Comparison of ENCODE assay signal across 9 cellular contexts in genomic region chr1:15994590-15995351, GRCh38. TPM values are rescaled to one million over a fixed set of nuclear protein-coding genes. Genes with fewer than 3 reads are reported as not detected.
DNase-seq lines count a peak whose midpoint lies in the region; ATAC-seq and TF ChIP-seq lines count a peak whose summit lies in the region.
"Had no signal": no experiment of that assay in that cellular context is flagged by ENCODE, and none has a peak within 500 bp of the region (broad histone marks: within the 10 kb centered on the region; RNA-seq: fewer than 3 reads in every experiment).

No MANE protein-coding gene starts in this region.

- H3K27ac Mint-ChIP-seq in CD4-positive, alpha-beta T cell = no peak overlapping the region
- no peak overlapping the region for H3K27ac Mint-ChIP-seq in activated B cell treated with CpG ODN at 0.5 μM for 24 hours

- intact Hi-C loops in CD4-positive, alpha-beta T cell (cut with DNase I, micrococcal nuclease) = loop anchor here (2.0 to 10.0 kb wide), 3 partner anchors 178 to 202 kb away; no protein-coding TSS in a partner anchor
- intact Hi-C loops in activated B cell treated with CpG ODN at 0.5 μM for 24 hours (cut with micrococcal nuclease) = loop anchor here (1.0 to 5.0 kb wide), 5 partner anchors 28 to 202 kb away; no protein-coding TSS in a partner anchor

- no peaks in the 10 kb centered on the region for H3K9me3 ChIP-seq in CD4-positive, alpha-beta T cell (ENCODE audit: control insufficient read depth, low read length)

- peak; percentile 44 for ATAC-seq in CD4-positive, alpha-beta T cell (ENCODE audit: poor library complexity)
- peak; percentile 94 for ATAC-seq in activated B cell treated with CpG ODN at 0.5 μM for 24 hours (ENCODE audit: low read depth)
- ATAC-seq in stimulated activated naive CD8-positive, alpha-beta T cell treated with anti-CD3 and anti-CD28 coated beads, Interleukin-15, Interleukin-2, amounts not matched to agents 100 U/mL and 50 U/mL, for 24 hours = peak; percentile 67

- peak; percentile 43 for TF ChIP-seq CTCF in CD4-positive, alpha-beta T cell (IDR thresholded peaks at IDR 0.05)
- no peak for TF ChIP-seq CTCF in activated B cell treated with CpG ODN at 0.5 μM for 24 hours (IDR thresholded peaks at IDR 0.05)
- TF ChIP-seq CTCF in choroid plexus epithelial cell (conservative IDR thresholded peaks at IDR 0.05; ENCODE audit: low read depth, low read length) = peak; percentile 91

- H3K27me3 Mint-ChIP-seq in CD4-positive, alpha-beta T cell = no peaks in the 10 kb centered on the region
- no peaks in the 10 kb centered on the region for H3K27me3 Mint-ChIP-seq in activated B cell treated with CpG ODN at 0.5 μM for 24 hours

- no peak overlapping the region for H3K27ac ChIP-seq in CD4-positive, alpha-beta T cell (ENCODE audit: low read depth, low read length)

- no peaks in the 10 kb centered on the region for H3K36me3 Mint-ChIP-seq in CD4-positive, alpha-beta T cell (ENCODE audit: low read depth)
- no peaks in the 10 kb centered on the region for H3K36me3 Mint-ChIP-seq in activated B cell treated with CpG ODN at 0.5 μM for 24 hours (ENCODE audit: low read depth)
- H3K36me3 Mint-ChIP-seq: naive thymus-derived CD8-positive, alpha-beta T cell had no signal

- no peaks in the 10 kb centered on the region for H3K27me3 ChIP-seq in CD4-positive, alpha-beta T cell (ENCODE audit: control insufficient read depth, insufficient read depth, low read length)

- CTCF ChIA-PET in CD4-positive, alpha-beta T cell (lab: Charles Lee) = interaction anchor here (0.6 to 1.4 kb wide), 5 partner anchors 15 to 203 kb away, joined by 3 to 6 read pairs (median 4); partner anchors contain the start of gene ZBTB17
- CTCF ChIA-PET in activated B cell treated with CpG ODN at 0.5 μM for 24 hours (lab: Charles Lee) = interaction anchor here (0.7 to 2.5 kb wide), 8 partner anchors 18 to 203 kb away, joined by 3 to 18 read pairs (median 4); partner anchors contain the start of gene ZBTB17

- no peak overlapping the region for H3K4me3 ChIP-seq in choroid plexus epithelial cell (ENCODE audit: low read depth, low read length)

- no peaks in the 10 kb centered on the region for H3K9me3 Mint-ChIP-seq in CD4-positive, alpha-beta T cell
- no peaks in the 10 kb centered on the region for H3K9me3 Mint-ChIP-seq in activated B cell treated with CpG ODN at 0.5 μM for 24 hours
- H3K9me3 Mint-ChIP-seq: naive thymus-derived CD8-positive, alpha-beta T cell had no signal

- no peaks in the 10 kb centered on the region for H3K4me1 Mint-ChIP-seq in CD4-positive, alpha-beta T cell (ENCODE audit: low read depth)
- H3K4me1 Mint-ChIP-seq in activated B cell treated with CpG ODN at 0.5 μM for 24 hours = no peaks in the 10 kb centered on the region
- H3K4me1 Mint-ChIP-seq: naive thymus-derived CD8-positive, alpha-beta T cell had no signal

- POLR2A ChIA-PET in CD4-positive, alpha-beta T cell (lab: Charles Lee) = interaction anchor here (0.7 kb wide), 1 partner anchor 11 kb away, joined by 3 read pairs; no protein-coding TSS in a partner anchor
- POLR2A ChIA-PET in activated B cell treated with CpG ODN at 0.5 μM for 24 hours (lab: Charles Lee) = interaction anchor here (0.6 to 1.0 kb wide), 3 partner anchors 29 to 178 kb away, joined by 3 to 9 read pairs (median 3); no protein-coding TSS in a partner anchor

- DNase-seq in CD4-positive, alpha-beta T cell = peak in 6 of 10 experiments; percentile 10 to 25 (median 22)
- DNase-seq in HS-27A (ENCODE audit: low read depth) (peak; percentile 59), activated B cell treated with CpG ODN at 0.5 μM for 24 hours (no peak), choroid plexus epithelial cell (ENCODE audit: low read depth) (peak; percentile 73), medulla oblongata (ENCODE audit: extremely low spot score) (peak; percentile 84), NCI-H2227 treated with DMSO at 0.1 percent for 48 hours (lab: John Stamatoyannopoulos, UW) (no peak), NOMO-1 treated with dmso at 0.1 percent for 144 hours (lab: John Stamatoyannopoulos, UW; ENCODE audit: unreplicated experiment) (no peak)
- peak; percentile 63 for DNase-seq in stimulated activated naive CD8-positive, alpha-beta T cell treated with anti-CD3 and anti-CD28 coated beads, Interleukin-15, Interleukin-2, amounts not matched to agents 100 U/mL and 50 U/mL, for 24 hours

- no peak overlapping the region for H3K4me3 Mint-ChIP-seq in CD4-positive, alpha-beta T cell
- H3K4me3 Mint-ChIP-seq in activated B cell treated with CpG ODN at 0.5 μM for 24 hours = no peak overlapping the region
- H3K4me3 Mint-ChIP-seq: naive thymus-derived CD8-positive, alpha-beta T cell had no signal

RNA-seq across cellular contexts. Expression of gene SRARP, which starts 9.3 kb away (rescaled TPM):
- not detected for total RNA-seq in CD4-positive, alpha-beta T cell
- total RNA-seq in activated B cell treated with CpG ODN at 0.5 μM for 24 hours = 0.07 TPM in 1 of 2 replicates, not detected in the other
- total RNA-seq: naive thymus-derived CD8-positive, alpha-beta T cell had no signal

RNA-seq across cellular contexts. Expression of gene ZBTB17, which starts 18.9 kb away (rescaled TPM):
- total RNA-seq in CD4-positive, alpha-beta T cell = 10 to 100 TPM; 70.2 to 78.1 TPM
- 109 and 121 TPM in 2 replicates for total RNA-seq in activated B cell treated with CpG ODN at 0.5 μM for 24 hours

RNA-seq across cellular contexts. Expression of gene HSPB7, which starts 23.1 kb away (rescaled TPM):
- total RNA-seq in CD4-positive, alpha-beta T cell = not detected
- total RNA-seq in activated B cell treated with CpG ODN at 0.5 μM for 24 hours = not detected in 2 replicates
- total RNA-seq: naive thymus-derived CD8-positive, alpha-beta T cell had no signal

RNA-seq across cellular contexts. Expression of gene CLCNKA, which starts 27.1 kb away (rescaled TPM):
- total RNA-seq in CD4-positive, alpha-beta T cell = not detected
- 0.24 TPM in 1 of 2 replicates, not detected in the other for total RNA-seq in activated B cell treated with CpG ODN at 0.5 μM for 24 hours
- total RNA-seq: naive thymus-derived CD8-positive, alpha-beta T cell had no signal

RNA-seq across cellular contexts. Expression of gene CLCNKB, which starts 48.8 kb away (rescaled TPM):
- total RNA-seq in CD4-positive, alpha-beta T cell = not detected
- total RNA-seq in activated B cell treated with CpG ODN at 0.5 μM for 24 hours = not detected in 2 replicates
- total RNA-seq: naive thymus-derived CD8-positive, alpha-beta T cell had no signal

Comparison
In these comparisons a context has a peak if more than half of its experiments do, and no peak if none do; other contexts are left out.
1. ATAC-seq: peak in every context shown above with its lines; median percentile 94 in activated B cell treated with CpG ODN at 0.5 μM for 24 hours; 67 in stimulated activated naive CD8-positive, alpha-beta T cell treated with anti-CD3 and anti-CD28 coated beads, Interleukin-15, Interleukin-2, amounts not matched to agents 100 U/mL and 50 U/mL, for 24 hours; 44 in CD4-positive, alpha-beta T cell.
2. DNase-seq: peak in CD4-positive, alpha-beta T cell (6 of 10), HS-27A (single experiment), choroid plexus epithelial cell (single experiment), medulla oblongata (single experiment) and stimulated activated naive CD8-positive, alpha-beta T cell treated with anti-CD3 and anti-CD28 coated beads, Interleukin-15, Interleukin-2, amounts not matched to agents 100 U/mL and 50 U/mL, for 24 hours (single experiment); none in activated B cell treated with CpG ODN at 0.5 μM for 24 hours (single experiment), NCI-H2227 treated with DMSO at 0.1 percent for 48 hours (single experiment) and NOMO-1 treated with dmso at 0.1 percent for 144 hours (single experiment).